12 cellular contexts compared by ENCODE assay signal in genomic region chr1:47024138-47024856, GRCh38. TPM values are rescaled to one million over a fixed set of nuclear protein-coding genes. Genes with fewer than 3 reads are reported as not detected.
DNase-seq lines count a peak whose midpoint lies in the region; ATAC-seq, FAIRE-seq and TF ChIP-seq lines count a peak whose summit lies in the region.
"Had no signal": no experiment of that assay in that cellular context is flagged by ENCODE, and none has a peak within 500 bp of the region (broad histone marks: within the 10 kb centered on the region; RNA-seq: fewer than 3 reads in every experiment).

No MANE protein-coding gene starts in this region.

- no peak overlapping the region for H2AFZ ChIP-seq in HepG2 (ENCODE audit: low read length)

- H3K4me3 Mint-ChIP-seq in neural crest cell: peak overlapping the region; percentile 21
- H3K4me3 Mint-ChIP-seq in T-cell: no peak overlapping the region

- H3K27me3 Mint-ChIP-seq in neural crest cell (ENCODE audit: low read depth) (peaks cover 72% of the 10 kb centered on the region), T-cell (peaks cover 40 to 43% of the 10 kb centered on the region in 2 donors)

- TF ChIP-seq POLR2A in HepG2 (IDR thresholded peaks at IDR 0.05; ENCODE audit: insufficient read depth in 1 of 2, low read depth in 2 of 2, low read length in 2 of 2): no peak

- peak overlapping the region in 1 of 3 donors; percentile 22 for H3K4me3 ChIP-seq in liver (ENCODE audit: low read depth in 1 of 3, low read length in 3 of 3)
- no peak overlapping the region for H3K4me3 ChIP-seq in HepG2 (replicated peaks in 1 of 3; ENCODE audit: insufficient read depth in 1 of 3, low read depth in 2 of 3, low read length in 3 of 3)
- peak overlapping the region; percentile 35 for H3K4me3 ChIP-seq in epithelial cell of esophagus (ENCODE audit: low read length)

- no peaks in the 10 kb centered on the region for H3K27me3 ChIP-seq in liver (ENCODE audit: control insufficient read depth in 4 of 4, insufficient read depth in 4 of 4, low read length in 3 of 4)
- H3K27me3 ChIP-seq in HepG2 (ENCODE audit: control insufficient read depth in 1 of 2, insufficient read depth in 2 of 2, low read length in 2 of 2): no peaks in the 10 kb centered on the region; a peak in 1 of 5 replicates

- FAIRE-seq in HepG2 (lab: Jason Lieb, UNC): no peak

- H3K27ac ChIP-seq in liver (ENCODE audit: low read depth in 1 of 2, low read length in 2 of 2) (no peak overlapping the region), HepG2 (ENCODE audit: extremely low read length, insufficient read depth, low read length) (no peak overlapping the region)

- no peaks in the 10 kb centered on the region for H3K79me2 ChIP-seq in HepG2 (ENCODE audit: insufficient read depth, low read length)

- intact Hi-C loops in HepG2 (cut with micrococcal nuclease; ENCODE audit: unreplicated experiment): no loop called here

- H4K20me1 ChIP-seq in HepG2 (ENCODE audit: insufficient read depth, low read length): no peaks in the 10 kb centered on the region

- no peak for TF ChIP-seq RAD21 in liver (IDR thresholded peaks at IDR 0.05)
- TF ChIP-seq RAD21 in HepG2 (CRISPR knock-in tag; IDR thresholded peaks at IDR 0.05): no peak

- CTCF ChIA-PET in HepG2 (lab: Yijun Ruan, JAX; ENCODE audit: low intra/inter-chr PET ratio, low total read pairs): no interaction called here
- CTCF ChIA-PET in T-cell (lab: Charles Lee): interaction anchor here in 1 of 2 donors (0.5 kb wide), 1 partner anchor 172 kb away, joined by 3 read pairs; no protein-coding TSS in a partner anchor

- H3K36me3 Mint-ChIP-seq in neural crest cell (ENCODE audit: low read depth): no peaks in the 10 kb centered on the region
- H3K36me3 Mint-ChIP-seq in T-cell: no peaks in the 10 kb centered on the region

- TF ChIP-seq CTCF in liver (IDR thresholded peaks at IDR 0.05; ENCODE audit: low read depth, low read length, missing input control) (no peak), HepG2 (CRISPR knock-in tag; IDR thresholded peaks at IDR 0.05) (no peak), epithelial cell of esophagus (IDR thresholded peaks at IDR 0.05; ENCODE audit: insufficient read depth, low read depth, low read length, missing control alignments) (no peak), neural crest cell (conservative IDR thresholded peaks at IDR 0.05) (no peak)

- H3K9ac ChIP-seq in liver (ENCODE audit: low read depth in 1 of 2, low read length in 2 of 2): no peak overlapping the region
- no peak overlapping the region for H3K9ac ChIP-seq in HepG2 (ENCODE audit: insufficient read depth, low read depth, low read length)

- peaks cover 13% of the 10 kb centered on the region for H3K4me1 Mint-ChIP-seq in neural crest cell
- peaks cover 0 to 3% (median 0%) of the 10 kb centered on the region in 3 donors for H3K4me1 Mint-ChIP-seq in T-cell

- WGBS in liver: 60% methylated on average over 8 of the region's 8 CpGs
- WGBS in HepG2 (ENCODE audit: low lambda C conversion rate): 24% methylated on average over 8 of the region's 8 CpGs

- peaks cover 0 to 5% (median 0%) of the 10 kb centered on the region in 4 donors for H3K4me1 ChIP-seq in liver (ENCODE audit: control insufficient read depth in 4 of 4, insufficient read depth in 4 of 4, low read length in 3 of 4)
- H3K4me1 ChIP-seq in HepG2 (ENCODE audit: insufficient read depth, low read length): no peaks in the 10 kb centered on the region

- no peak for DNase-seq in HepG2 (ENCODE audit: low spot score)
- no peak for DNase-seq in epithelial cell of esophagus (ENCODE audit: low read depth)
- DNase-seq in neural crest cell (ENCODE audit: low read depth, low spot score): no peak
- no peak for DNase-seq in COLO668 (lab: John Stamatoyannopoulos, UW; ENCODE audit: unreplicated experiment)
- no peak for DNase-seq in NCI-H2196 (lab: John Stamatoyannopoulos, UW; ENCODE audit: unreplicated experiment)
- DNase-seq in T-cell: no peak
- DNase-seq: activated CD4-positive, alpha-beta T cell treated with anti-CD3 and anti-CD28 coated beads for 4 hours; foreskin melanocyte; NCI-H2081 treated with DMSO at 0.1 percent for 48 hours; stimulated activated CD4-positive, alpha-beta T cell treated with anti-CD3 and anti-CD28 coated beads, Interleukin-4, amount 100 ng/mL, for 4 hours had no signal

- in situ Hi-C loops in HepG2 (cut with HindIII; ENCODE audit: extremely low pct_ligation_motif_present, low pct_unique_long_range_greater_than_20kb): no loop called here

- TF ChIP-seq EP300 in HepG2 (IDR thresholded peaks at IDR 0.05; ENCODE audit: low read depth in 2 of 2, low read length in 2 of 2) (no peak), HepG2 (CRISPR knock-in tag; IDR thresholded peaks at IDR 0.05; ENCODE audit: borderline replicate concordance) (no peak)

- H3K9me3 ChIP-seq in liver (ENCODE audit: control insufficient read depth in 4 of 4, low read length in 3 of 4) (no peaks in the 10 kb centered on the region), HepG2 (ENCODE audit: low read length) (no peaks in the 10 kb centered on the region)

- ATAC-seq in HepG2 (no peak), HG03159 (IDR thresholded peaks at IDR 0.05; ENCODE audit: unreplicated experiment) (no peak), T-cell (replicated peaks in 1 of 4) (no peak)

- BruUV-seq in HepG2 (replicated peaks; lab: Mats Ljungman, UMichigan): no TSS peak

- H3K9me3 Mint-ChIP-seq in neural crest cell (no peaks in the 10 kb centered on the region), T-cell (no peaks in the 10 kb centered on the region)

- H3K27ac Mint-ChIP-seq in neural crest cell (ENCODE audit: unreplicated experiment): no peak overlapping the region
- H3K27ac Mint-ChIP-seq in T-cell: no peak overlapping the region

- POLR2A ChIA-PET in HepG2 (lab: Yijun Ruan, JAX): no interaction called here
- POLR2A ChIA-PET in T-cell (lab: Charles Lee): no interaction called here

- H3K36me3 ChIP-seq in liver (ENCODE audit: control insufficient read depth in 4 of 4, insufficient read depth in 3 of 4, low read depth in 1 of 4, low read length in 3 of 4) (no peaks in the 10 kb centered on the region), HepG2 (replicated peaks in 1 of 2; ENCODE audit: control insufficient read depth in 1 of 2, insufficient read depth in 2 of 2, low read length in 2 of 2) (no peaks in the 10 kb centered on the region)

- no peak overlapping the region for H3K4me2 ChIP-seq in HepG2 (ENCODE audit: low read depth, low read length)

TF ChIP-seq in liver, 16 proteins besides CTCF, POLR2A, EP300 and RAD21 (continues in another document):
- no peak for TF ChIP-seq HNF4G (IDR thresholded peaks at IDR 0.05)

RNA-seq across cellular contexts. Expression of gene CYP4X1, which starts 0.8 kb away (rescaled TPM):
- total RNA-seq in liver (1 to 10 TPM in 1 of 2 donors, under 1 TPM in 1; 0.56 to 4.9 TPM), HepG2 (2016; rRNA removed; fragmentation: Illumina TruSeq; extraction: Trizol) (0.07 TPM in 1 of 2 replicates, not detected in the other), neural crest cell (0.36 and 0.42 TPM in 2 replicates), T-cell (not detected)
- polyA plus RNA-seq in liver (1 to 10 TPM; 1.5 to 2.6 TPM), HepG2 (2011; rRNA removed) (not detected in 2 replicates)
- total RNA-seq in HepG2 (2016; cell fraction: cytosol; rRNA removed; fragmentation: Illumina TruSeq; extraction: Trizol; ENCODE audit: low read depth): not detected in 2 replicates
- not detected in 2 replicates for total RNA-seq in HepG2 (2016; cell fraction: insoluble cytoplasmic fraction; rRNA removed; fragmentation: Illumina TruSeq; extraction: Trizol)
- not detected in 2 replicates for total RNA-seq in HepG2 (2016; cell fraction: membrane; rRNA removed; fragmentation: Illumina TruSeq; extraction: Trizol)
- total RNA-seq in HepG2 (2016; cell fraction: nucleus; rRNA removed; fragmentation: Illumina TruSeq; extraction: Trizol): not detected in 2 replicates
- polyA plus RNA-seq in HepG2 (2011; cell fraction: cytosol; rRNA removed): not detected in 2 replicates
- not detected in 2 replicates for polyA plus RNA-seq in HepG2 (2011; cell fraction: nucleus; rRNA removed)
- polyA plus RNA-seq in HepG2 (2012): not detected in 2 replicates
- polyA plus RNA-seq in HepG2 (2016; cell fraction: cytosol; fragmentation: Illumina TruSeq; extraction: Trizol; ENCODE audit: low read depth): not detected in 2 replicates
- polyA plus RNA-seq in HepG2 (2016; cell fraction: insoluble cytoplasmic fraction; fragmentation: Illumina TruSeq; extraction: Trizol; ENCODE audit: low read depth): not detected in 2 replicates
- not detected in 2 replicates for polyA plus RNA-seq in HepG2 (2016; cell fraction: membrane; fragmentation: Illumina TruSeq; extraction: Trizol; ENCODE audit: low read depth)
- polyA plus RNA-seq in HepG2 (2016; cell fraction: nucleus; fragmentation: Illumina TruSeq; extraction: Trizol; ENCODE audit: insufficient read depth, low read depth): not detected in 2 replicates
- 0.05 TPM in 1 of 2 replicates, not detected in the other for polyA minus RNA-seq in HepG2 (2011; rRNA and poly(A)+ RNA removed; ENCODE audit: low replicate concordance)
- not detected in 2 replicates for polyA minus RNA-seq in HepG2 (2011; cell fraction: cytosol; rRNA and poly(A)+ RNA removed)
- not detected in 2 replicates for polyA minus RNA-seq in HepG2 (2011; cell fraction: nucleus; rRNA and poly(A)+ RNA removed)

RNA-seq across cellular contexts. Expression of gene CYP4Z1, which starts 42.7 kb away (rescaled TPM):
- under 1 TPM; 0.09 to 0.50 TPM for total RNA-seq in liver
- polyA plus RNA-seq in liver: under 1 TPM; 0.20 to 0.21 TPM
- total RNA-seq in HepG2 (2016; rRNA removed; fragmentation: Illumina TruSeq; extraction: Trizol): not detected in 2 replicates
- total RNA-seq in HepG2 (2016; cell fraction: cytosol; rRNA removed; fragmentation: Illumina TruSeq; extraction: Trizol; ENCODE audit: low read depth): not detected in 2 replicates
- total RNA-seq in HepG2 (2016; cell fraction: insoluble cytoplasmic fraction; rRNA removed; fragmentation: Illumina TruSeq; extraction: Trizol): not detected in 2 replicates
- not detected in 2 replicates for total RNA-seq in HepG2 (2016; cell fraction: membrane; rRNA removed; fragmentation: Illumina TruSeq; extraction: Trizol)
- not detected in 2 replicates for total RNA-seq in HepG2 (2016; cell fraction: nucleus; rRNA removed; fragmentation: Illumina TruSeq; extraction: Trizol)
- polyA plus RNA-seq in HepG2 (2011; rRNA removed): not detected in 2 replicates
- polyA plus RNA-seq in HepG2 (2011; cell fraction: cytosol; rRNA removed): not detected in 2 replicates
- not detected in 2 replicates for polyA plus RNA-seq in HepG2 (2011; cell fraction: nucleus; rRNA removed)
- not detected in 2 replicates for polyA plus RNA-seq in HepG2 (2012)
- not detected in 2 replicates for polyA plus RNA-seq in HepG2 (2016; cell fraction: cytosol; fragmentation: Illumina TruSeq; extraction: Trizol; ENCODE audit: low read depth)
- not detected in 2 replicates for polyA plus RNA-seq in HepG2 (2016; cell fraction: insoluble cytoplasmic fraction; fragmentation: Illumina TruSeq; extraction: Trizol; ENCODE audit: low read depth)
- polyA plus RNA-seq in HepG2 (2016; cell fraction: membrane; fragmentation: Illumina TruSeq; extraction: Trizol; ENCODE audit: low read depth): not detected in 2 replicates
- not detected in 2 replicates for polyA plus RNA-seq in HepG2 (2016; cell fraction: nucleus; fragmentation: Illumina TruSeq; extraction: Trizol; ENCODE audit: insufficient read depth, low read depth)
- polyA minus RNA-seq in HepG2 (2011; rRNA and poly(A)+ RNA removed; ENCODE audit: low replicate concordance): not detected in 2 replicates
- not detected in 2 replicates for polyA minus RNA-seq in HepG2 (2011; cell fraction: cytosol; rRNA and poly(A)+ RNA removed)
- polyA minus RNA-seq in HepG2 (2011; cell fraction: nucleus; rRNA and poly(A)+ RNA removed): not detected in 2 replicates
- not detected in 2 replicates for total RNA-seq in neural crest cell
- not detected for total RNA-seq in T-cell
